ENCODE assay signal across 8 cellular contexts in the genomic region with DNA sequence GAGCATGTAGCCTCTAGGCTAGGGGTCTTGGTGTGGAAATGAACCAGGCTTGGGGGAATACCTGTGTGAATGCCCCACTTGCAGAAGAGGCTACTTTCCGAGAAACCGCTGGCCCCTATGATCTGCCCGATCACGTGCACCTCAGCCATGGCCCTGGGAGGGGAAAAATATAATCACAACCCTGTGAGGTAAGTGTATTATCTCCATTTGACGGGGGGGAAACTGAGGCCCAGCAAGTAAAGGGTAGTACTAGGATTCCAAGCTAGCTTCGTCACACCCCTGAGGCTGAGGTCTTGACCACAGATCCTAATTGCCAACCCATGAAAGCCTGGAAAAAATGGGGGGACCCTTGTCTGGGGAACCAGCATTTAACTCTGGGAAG. TPM values are rescaled to one million over a fixed set of nuclear protein-coding genes. Genes with fewer than 3 reads are reported as not detected.
DNase-seq lines count a peak whose midpoint lies in the region; ATAC-seq, FAIRE-seq and TF ChIP-seq lines count a peak whose summit lies in the region.

No MANE protein-coding gene starts in this region.

- H2AFZ ChIP-seq in keratinocyte (ENCODE audit: control insufficient read depth, low read length): peak overlapping the region; percentile 44

- H3K9me1 ChIP-seq in keratinocyte (ENCODE audit: control insufficient read depth, extremely low read depth, insufficient read depth, low read length): peaks cover 2% of the 10 kb centered on the region

- H3K36me3 ChIP-seq in keratinocyte (ENCODE audit: control insufficient read depth in 2 of 2, extremely low read depth in 1 of 2, insufficient read depth in 2 of 2, low read length in 2 of 2) (no peaks in the 10 kb centered on the region), suprapubic skin (no peaks in the 10 kb centered on the region)

- no peak for TF ChIP-seq CTCF in keratinocyte (optimal IDR thresholded peaks at IDR 0.05 in 1 of 3, IDR thresholded peaks at IDR 0.05 in 1 of 3, conservative IDR thresholded peaks at IDR 0.05 in 1 of 3; ENCODE audit: extremely low read depth in 1 of 3, insufficient read depth in 2 of 3, low read length in 3 of 3)
- TF ChIP-seq CTCF in suprapubic skin (IDR thresholded peaks at IDR 0.05): no peak

- POLR2A ChIA-PET in activated CD4-positive, alpha-beta T cell treated with anti-CD3 and anti-CD28 coated beads for 36 hours (lab: Charles Lee): interaction anchor here (0.7 to 3.1 kb wide), 5 partner anchors 10 to 100 kb away, joined by 5 to 20 read pairs (median 8); a partner anchor contains a TSS

- CTCF ChIA-PET in activated CD4-positive, alpha-beta T cell treated with anti-CD3 and anti-CD28 coated beads for 36 hours (lab: Charles Lee): interaction anchor here (0.9 to 2.9 kb wide), 11 partner anchors 8 to 234 kb away, joined by 3 to 24 read pairs (median 5); a partner anchor contains a TSS

- H3K4me3 Mint-ChIP-seq in activated CD4-positive, alpha-beta T cell treated with anti-CD3 and anti-CD28 coated beads for 36 hours: peak overlapping the region; percentile 92
- peak overlapping the region; percentile 90 for H3K4me3 Mint-ChIP-seq in activated naive CD8-positive, alpha-beta T cell treated with anti-CD3 and anti-CD28 coated beads for 36 hours

- H3K27me3 ChIP-seq in keratinocyte (ENCODE audit: control insufficient read depth, extremely low read depth, insufficient read depth, low read length) (no peaks in the 10 kb centered on the region), suprapubic skin (no peaks in the 10 kb centered on the region)

- ATAC-seq in activated CD4-positive, alpha-beta T cell treated with anti-CD3 and anti-CD28 coated beads for 36 hours: no peak

- TF ChIP-seq POLR2A in suprapubic skin (IDR thresholded peaks at IDR 0.05): no peak

- dilution Hi-C loops in keratinocyte (cut with MboI; ENCODE audit: extremely low pct_ligation_motif_present, low sequenced_read_pairs): no loop called here

- no peak for FAIRE-seq in keratinocyte (lab: Jason Lieb, UNC)

- H3K36me3 Mint-ChIP-seq in activated CD4-positive, alpha-beta T cell treated with anti-CD3 and anti-CD28 coated beads for 36 hours (ENCODE audit: low read depth): peaks cover 2% of the 10 kb centered on the region
- H3K36me3 Mint-ChIP-seq in activated naive CD8-positive, alpha-beta T cell treated with anti-CD3 and anti-CD28 coated beads for 36 hours: peaks cover 15% of the 10 kb centered on the region

- intact Hi-C loops in activated CD4-positive, alpha-beta T cell treated with anti-CD3 and anti-CD28 coated beads for 36 hours (cut with DNase I, micrococcal nuclease): loop anchor here in 1 of 2 experiments (1.0 kb wide), 1 partner anchor 9 kb away; no protein-coding TSS in a partner anchor

- peak overlapping the region; percentile 82 for H3K27ac ChIP-seq in keratinocyte (ENCODE audit: control insufficient read depth, insufficient read depth, low read length)
- peak overlapping the region; percentile 99 for H3K27ac ChIP-seq in suprapubic skin

- H3K4me2 ChIP-seq in keratinocyte (ENCODE audit: control insufficient read depth, extremely low read depth, insufficient read depth, low read depth, low read length): peak overlapping the region; percentile 82

- peaks cover 10% of the 10 kb centered on the region for H3K79me2 ChIP-seq in keratinocyte (ENCODE audit: control insufficient read depth, insufficient read depth, low read length)

- H4K20me1 ChIP-seq in keratinocyte (ENCODE audit: control insufficient read depth, extremely low read depth, insufficient read depth, low read length): no peaks in the 10 kb centered on the region

- 49% methylated on average over 6 of the region's 6 CpGs for WGBS in suprapubic skin

- no peak for TF ChIP-seq EP300 in suprapubic skin (IDR thresholded peaks at IDR 0.05)

- DNase-seq in activated CD4-positive, alpha-beta T cell treated with anti-CD3 and anti-CD28 coated beads for 36 hours: no peak
- no peak for DNase-seq in activated CD4-positive, alpha-beta T cell treated with anti-CD3 and anti-CD28 coated beads for 48 hours
- DNase-seq in activated naive CD8-positive, alpha-beta T cell treated with anti-CD3 and anti-CD28 coated beads for 36 hours: no peak
- no peak for DNase-seq in keratinocyte (ENCODE audit: low read depth, low spot score)
- no peak for DNase-seq in suprapubic skin (ENCODE audit: low spot score in 2 of 2)
- no peak for DNase-seq in midbrain (lab: John Stamatoyannopoulos, UW)
- DNase-seq in NCI-H226: no peak
- DNase-seq in NCI-H345 (lab: John Stamatoyannopoulos, UW): no peak

- H3K27me3 Mint-ChIP-seq in activated CD4-positive, alpha-beta T cell treated with anti-CD3 and anti-CD28 coated beads for 36 hours: no peaks in the 10 kb centered on the region
- H3K27me3 Mint-ChIP-seq in activated naive CD8-positive, alpha-beta T cell treated with anti-CD3 and anti-CD28 coated beads for 36 hours: no peaks in the 10 kb centered on the region

- H3K4me3 ChIP-seq in keratinocyte (ENCODE audit: control insufficient read depth in 2 of 3, extremely low read depth in 1 of 3, insufficient read depth in 2 of 3, low read depth in 1 of 3, low read length in 3 of 3) (peak overlapping the region; percentile 70 to 88 (median 74)), suprapubic skin (peak overlapping the region; percentile 76)

- peaks cover 34% of the 10 kb centered on the region for H3K4me1 Mint-ChIP-seq in activated CD4-positive, alpha-beta T cell treated with anti-CD3 and anti-CD28 coated beads for 36 hours
- H3K4me1 Mint-ChIP-seq in activated naive CD8-positive, alpha-beta T cell treated with anti-CD3 and anti-CD28 coated beads for 36 hours: peaks cover 29% of the 10 kb centered on the region

- peak overlapping the region; percentile 91 for H3K9ac ChIP-seq in keratinocyte (ENCODE audit: control insufficient read depth, extremely low read depth, insufficient read depth, low read length)

- H3K4me1 ChIP-seq in keratinocyte (ENCODE audit: control insufficient read depth, extremely low read depth, insufficient read depth, low read length): peaks cover 26% of the 10 kb centered on the region
- peaks cover 29% of the 10 kb centered on the region for H3K4me1 ChIP-seq in suprapubic skin

- H3K9me3 Mint-ChIP-seq in activated CD4-positive, alpha-beta T cell treated with anti-CD3 and anti-CD28 coated beads for 36 hours (ENCODE audit: low read depth): no peaks in the 10 kb centered on the region
- no peaks in the 10 kb centered on the region for H3K9me3 Mint-ChIP-seq in activated naive CD8-positive, alpha-beta T cell treated with anti-CD3 and anti-CD28 coated beads for 36 hours

- H3K27ac Mint-ChIP-seq in activated CD4-positive, alpha-beta T cell treated with anti-CD3 and anti-CD28 coated beads for 36 hours: peak overlapping the region; percentile 98
- H3K27ac Mint-ChIP-seq in activated naive CD8-positive, alpha-beta T cell treated with anti-CD3 and anti-CD28 coated beads for 36 hours: peak overlapping the region; percentile 96

- H3K9me3 ChIP-seq in keratinocyte (ENCODE audit: control insufficient read depth, low read depth, low read length) (no peaks in the 10 kb centered on the region), suprapubic skin (no peaks in the 10 kb centered on the region)

RNA-seq across cellular contexts. Expression of a gene that starts 0.6 kb away (rescaled TPM):
- total RNA-seq in activated CD4-positive, alpha-beta T cell treated with anti-CD3 and anti-CD28 coated beads for 36 hours: 1 to 10 TPM; 4.0 to 5.2 TPM
- total RNA-seq in activated naive CD8-positive, alpha-beta T cell treated with anti-CD3 and anti-CD28 coated beads for 36 hours: 1 to 10 TPM; 6.4 to 8.1 TPM
- 2.8 to 3.4 TPM (median 3.0 TPM) in 3 replicates for polyA plus RNA-seq in keratinocyte
- polyA plus RNA-seq in keratinocyte (2011; ENCODE audit: low read depth): 0.59 TPM
- 1.5 and 3.5 TPM in 2 replicates for polyA plus RNA-seq in keratinocyte (2011; cell fraction: cytosol; rRNA removed)
- 1.8 and 2.4 TPM in 2 replicates for polyA plus RNA-seq in keratinocyte (2011; cell fraction: nucleus; rRNA removed)
- 2.8 and 4.8 TPM in 2 replicates for polyA plus RNA-seq in keratinocyte (2012; ENCODE audit: low replicate concordance)
- polyA minus RNA-seq in keratinocyte: 0.76 to 1.8 TPM (median 1.6 TPM) in 3 replicates
- polyA minus RNA-seq in keratinocyte (2011; cell fraction: cytosol; rRNA and poly(A)+ RNA removed): 6.7 TPM
- 1.0 and 1.2 TPM in 2 replicates for polyA minus RNA-seq in keratinocyte (2011; cell fraction: nucleus; rRNA and poly(A)+ RNA removed)
- total RNA-seq in suprapubic skin: 1 to 10 TPM; 2.8 to 9.3 (median 4.8) TPM

RNA-seq across cellular contexts. Expression of a gene that starts 9.6 kb away (rescaled TPM):
- 10 to 100 TPM; 86.2 to 99.0 TPM for total RNA-seq in activated CD4-positive, alpha-beta T cell treated with anti-CD3 and anti-CD28 coated beads for 36 hours
- 100 to 1,000 TPM; 152 to 154 TPM for total RNA-seq in activated naive CD8-positive, alpha-beta T cell treated with anti-CD3 and anti-CD28 coated beads for 36 hours
- polyA plus RNA-seq in keratinocyte: 4.3 to 11.0 TPM (median 5.8 TPM) in 3 replicates
- polyA plus RNA-seq in keratinocyte (2011; ENCODE audit: low read depth): 11.2 TPM
- polyA plus RNA-seq in keratinocyte (2011; cell fraction: cytosol; rRNA removed): 5.6 and 13.6 TPM in 2 replicates
- 20.7 and 23.7 TPM in 2 replicates for polyA plus RNA-seq in keratinocyte (2011; cell fraction: nucleus; rRNA removed)
- polyA plus RNA-seq in keratinocyte (2012; ENCODE audit: low replicate concordance): 32.2 and 60.1 TPM in 2 replicates
- 7.1 to 54.7 TPM (median 23.9 TPM) in 3 replicates for polyA minus RNA-seq in keratinocyte
- 38.9 TPM for polyA minus RNA-seq in keratinocyte (2011; cell fraction: cytosol; rRNA and poly(A)+ RNA removed)
- 17.8 and 22.6 TPM in 2 replicates for polyA minus RNA-seq in keratinocyte (2011; cell fraction: nucleus; rRNA and poly(A)+ RNA removed)
- 10 to 100 TPM; 16.4 to 19.9 (median 17.4) TPM for total RNA-seq in suprapubic skin

RNA-seq across cellular contexts. Expression of a gene that starts 13.0 kb away (rescaled TPM):
- total RNA-seq in activated CD4-positive, alpha-beta T cell treated with anti-CD3 and anti-CD28 coated beads for 36 hours: 1 to 10 TPM; 3.0 to 4.0 TPM
- total RNA-seq in activated naive CD8-positive, alpha-beta T cell treated with anti-CD3 and anti-CD28 coated beads for 36 hours: 1 to 10 TPM; 4.0 to 4.5 TPM
- 4.4 to 10.1 TPM (median 6.3 TPM) in 3 replicates for polyA plus RNA-seq in keratinocyte
- polyA plus RNA-seq in keratinocyte (2011; ENCODE audit: low read depth): 8.3 TPM
- 3.9 and 6.3 TPM in 2 replicates for polyA plus RNA-seq in keratinocyte (2011; cell fraction: cytosol; rRNA removed)
- 12.5 and 16.9 TPM in 2 replicates for polyA plus RNA-seq in keratinocyte (2011; cell fraction: nucleus; rRNA removed)
- 4.4 and 18.2 TPM in 2 replicates for polyA plus RNA-seq in keratinocyte (2012; ENCODE audit: low replicate concordance)
- 9.1 to 14.5 TPM (median 9.9 TPM) in 3 replicates for polyA minus RNA-seq in keratinocyte
- polyA minus RNA-seq in keratinocyte (2011; cell fraction: cytosol; rRNA and poly(A)+ RNA removed): 8.1 TPM
- 4.0 and 7.8 TPM in 2 replicates for polyA minus RNA-seq in keratinocyte (2011; cell fraction: nucleus; rRNA and poly(A)+ RNA removed)
- total RNA-seq in suprapubic skin: 100 to 1,000 TPM in 2 of 4 donors, 10 to 100 TPM in 2; 29.6 to 109 (median 88.1) TPM

RNA-seq across cellular contexts. Expression of a gene that starts 33.8 kb away (rescaled TPM):
- 10 to 100 TPM; 32.7 to 47.8 TPM for total RNA-seq in activated CD4-positive, alpha-beta T cell treated with anti-CD3 and anti-CD28 coated beads for 36 hours
- total RNA-seq in activated naive CD8-positive, alpha-beta T cell treated with anti-CD3 and anti-CD28 coated beads for 36 hours: 10 to 100 TPM; 43.5 to 44.6 TPM
- 12.5 to 18.2 TPM (median 14.7 TPM) in 3 replicates for polyA plus RNA-seq in keratinocyte
- 5.2 TPM for polyA plus RNA-seq in keratinocyte (2011; ENCODE audit: low read depth)
- polyA plus RNA-seq in keratinocyte (2011; cell fraction: cytosol; rRNA removed): 9.8 and 17.2 TPM in 2 replicates
- 8.0 and 9.1 TPM in 2 replicates for polyA plus RNA-seq in keratinocyte (2011; cell fraction: nucleus; rRNA removed)
- 17.8 and 27.7 TPM in 2 replicates for polyA plus RNA-seq in keratinocyte (2012; ENCODE audit: low replicate concordance)
- 3.7 to 11.7 TPM (median 4.7 TPM) in 3 replicates for polyA minus RNA-seq in keratinocyte
- polyA minus RNA-seq in keratinocyte (2011; cell fraction: cytosol; rRNA and poly(A)+ RNA removed): 15.2 TPM
- polyA minus RNA-seq in keratinocyte (2011; cell fraction: nucleus; rRNA and poly(A)+ RNA removed): 4.9 and 7.4 TPM in 2 replicates
- total RNA-seq in suprapubic skin: 10 to 100 TPM; 23.0 to 51.5 (median 31.9) TPM

RNA-seq across cellular contexts. Expression of a gene that starts 34.3 kb away (rescaled TPM):
- total RNA-seq in activated CD4-positive, alpha-beta T cell treated with anti-CD3 and anti-CD28 coated beads for 36 hours: 10 to 100 TPM; 14.5 to 25.4 TPM
- total RNA-seq in activated naive CD8-positive, alpha-beta T cell treated with anti-CD3 and anti-CD28 coated beads for 36 hours: 10 to 100 TPM; 21.3 to 28.0 TPM
- 7.5 to 13.3 TPM (median 8.3 TPM) in 3 replicates for polyA plus RNA-seq in keratinocyte
- polyA plus RNA-seq in keratinocyte (2011; ENCODE audit: low read depth): 17.2 TPM
- 4.0 and 10.9 TPM in 2 replicates for polyA plus RNA-seq in keratinocyte (2011; cell fraction: cytosol; rRNA removed)
- polyA plus RNA-seq in keratinocyte (2011; cell fraction: nucleus; rRNA removed): 8.5 and 12.7 TPM in 2 replicates
- polyA plus RNA-seq in keratinocyte (2012; ENCODE audit: low replicate concordance): 10.0 and 11.7 TPM in 2 replicates
- 5.5 to 10.0 TPM (median 7.3 TPM) in 3 replicates for polyA minus RNA-seq in keratinocyte
- 24.0 TPM for polyA minus RNA-seq in keratinocyte (2011; cell fraction: cytosol; rRNA and poly(A)+ RNA removed)
- polyA minus RNA-seq in keratinocyte (2011; cell fraction: nucleus; rRNA and poly(A)+ RNA removed): 6.4 and 8.4 TPM in 2 replicates
- total RNA-seq in suprapubic skin: 100 to 1,000 TPM in 1 of 4 donors, 10 to 100 TPM in 3; 49.7 to 112 (median 76.2) TPM

Comparison
In these comparisons a context has a peak if more than half of its experiments do, and no peak if none do; other contexts are left out.
1. RNA of a gene that starts 9.6 kb away (total RNA-seq): 152 to 154 TPM in activated naive CD8-positive, alpha-beta T cell treated with anti-CD3 and anti-CD28 coated beads for 36 hours and 86.2 to 99.0 TPM in activated CD4-positive, alpha-beta T cell treated with anti-CD3 and anti-CD28 coated beads for 36 hours; 16.4 to 19.9 TPM in suprapubic skin; every median in the first group is over 4 times any median in the second.
2. RNA of a gene that starts 13.0 kb away (total RNA-seq): 29.6 to 109 TPM in suprapubic skin; 4.0 to 4.5 TPM in activated naive CD8-positive, alpha-beta T cell treated with anti-CD3 and anti-CD28 coated beads for 36 hours and 3.0 to 4.0 TPM in activated CD4-positive, alpha-beta T cell treated with anti-CD3 and anti-CD28 coated beads for 36 hours; every median in the first group is over 4 times any median in the second.